ENCODE assay signal across 11 cellular contexts in genomic region chr14:63524537-63525155, GRCh38. TPM values are rescaled to one million over a fixed set of nuclear protein-coding genes. Genes with fewer than 3 reads are reported as not detected.
DNase-seq lines count a peak whose midpoint lies in the region; ATAC-seq and TF ChIP-seq lines count a peak whose summit lies in the region.
"Had no signal": no experiment of that assay in that cellular context is flagged by ENCODE, and none has a peak within 500 bp of the region (broad histone marks: within the 10 kb centered on the region; RNA-seq: fewer than 3 reads in every experiment).

No MANE protein-coding gene starts in this region.

- peaks cover 19% of the 10 kb centered on the region for H3K4me1 ChIP-seq in left ventricle myocardium inferior
- H3K4me1 ChIP-seq in Karpas-422 (ENCODE audit: low read length): no peaks in the 10 kb centered on the region
- H3K4me1 ChIP-seq in esophagus squamous epithelium: peaks cover 0 to 15% (median 7%) of the 10 kb centered on the region in 3 donors

- no peaks in the 10 kb centered on the region for H3K9me3 ChIP-seq in left ventricle myocardium inferior (replicated peaks)
- no peaks in the 10 kb centered on the region for H3K9me3 ChIP-seq in Karpas-422 (ENCODE audit: low read length)
- no peaks in the 10 kb centered on the region for H3K9me3 ChIP-seq in esophagus squamous epithelium

- H3K4me2 ChIP-seq in Karpas-422 (ENCODE audit: low read depth, low read length, poor library complexity, severe bottlenecking): no peak overlapping the region

- no peak for TF ChIP-seq CTCF in left ventricle myocardium inferior (IDR thresholded peaks at IDR 0.05; ENCODE audit: borderline replicate concordance)
- TF ChIP-seq CTCF in epithelial cell of esophagus (IDR thresholded peaks at IDR 0.05; ENCODE audit: insufficient read depth, low read depth, low read length, missing control alignments): no peak
- TF ChIP-seq CTCF in esophagus squamous epithelium (IDR thresholded peaks at IDR 0.05): no peak

- peaks cover 80% of the 10 kb centered on the region for H3K79me2 ChIP-seq in Karpas-422 (ENCODE audit: low read length)

- H3K27ac ChIP-seq in left ventricle myocardium inferior (replicated peaks) (no peak overlapping the region), Karpas-422 (ENCODE audit: low read length) (no peak overlapping the region), esophagus squamous epithelium (no peak overlapping the region)
- H3K27ac ChIP-seq: C4-2B had no signal

- H3K9ac ChIP-seq in Karpas-422 (ENCODE audit: low read length): no peak overlapping the region

- peak; percentile 35 for ATAC-seq in left ventricle myocardium superior
- ATAC-seq in HG03457 (IDR thresholded peaks at IDR 0.05; ENCODE audit: unreplicated experiment): peak; percentile 84
- ATAC-seq: HCT116 had no signal

- H3K4me3 ChIP-seq in left ventricle myocardium inferior (no peak overlapping the region), epithelial cell of esophagus (ENCODE audit: low read length) (no peak overlapping the region), Karpas-422 (ENCODE audit: low read length) (no peak overlapping the region), esophagus squamous epithelium (no peak overlapping the region)

- H2AFZ ChIP-seq in Karpas-422 (ENCODE audit: low read length): no peak overlapping the region

- TF ChIP-seq POLR2A in esophagus squamous epithelium (IDR thresholded peaks at IDR 0.05): no peak

- no peaks in the 10 kb centered on the region for H4K20me1 ChIP-seq in Karpas-422 (ENCODE audit: insufficient read depth, low read depth, low read length)

- WGBS in esophagus squamous epithelium, 2 donors: 68 to 75% methylated on average over 10 of the region's 12 CpGs

- peaks cover 11% of the 10 kb centered on the region for H3K36me3 ChIP-seq in left ventricle myocardium inferior
- peaks cover 21% of the 10 kb centered on the region; the same call in 1 of the 2 replicates for H3K36me3 ChIP-seq in Karpas-422 (ENCODE audit: insufficient read depth, low read length)
- H3K36me3 ChIP-seq in esophagus squamous epithelium: peaks cover 0 to 45% (median 0%) of the 10 kb centered on the region in 3 donors

- intact Hi-C loops in left ventricle myocardium superior (cut with micrococcal nuclease) (no loop called here), left ventricle myocardium inferior (cut with micrococcal nuclease) (no loop called here), esophagus squamous epithelium (cut with DNase I) (no loop called here)

- DNase-seq in left ventricle myocardium superior (no peak), left ventricle myocardium inferior (no peak), epithelial cell of esophagus (ENCODE audit: low read depth) (peak; percentile 63), MV-4-11 (lab: John Stamatoyannopoulos, UW) (no peak), Karpas-422 (no peak), EL (no peak), esophagus squamous epithelium (lab: John Stamatoyannopoulos, UW) (no peak)
- DNase-seq: NCI-H187 treated with DMSO at 0.1 percent for 48 hours had no signal

- H3K9me2 ChIP-seq in Karpas-422 (replicated peaks; ENCODE audit: insufficient read depth, low read length): no peaks in the 10 kb centered on the region

- H3K27me3 ChIP-seq in left ventricle myocardium inferior (ENCODE audit: low read depth) (no peaks in the 10 kb centered on the region), Karpas-422 (ENCODE audit: low read length) (no peaks in the 10 kb centered on the region), esophagus squamous epithelium (no peaks in the 10 kb centered on the region)

RNA-seq across cellular contexts. Expression of gene PPP2R5E, which starts 18.5 kb away (rescaled TPM):
- 36.9 TPM for total RNA-seq in left ventricle myocardium superior
- 34.5 TPM for total RNA-seq in left ventricle myocardium inferior
- total RNA-seq in Karpas-422 (2014; rRNA removed; shearing (Covaris generic); ENCODE audit: low replicate concordance): 25.6 and 58.3 TPM in 2 replicates
- total RNA-seq in esophagus squamous epithelium: 10 to 100 TPM; 18.9 to 31.2 (median 26.0) TPM
